2 cellular contexts compared by ENCODE assay signal in the genomic region with DNA sequence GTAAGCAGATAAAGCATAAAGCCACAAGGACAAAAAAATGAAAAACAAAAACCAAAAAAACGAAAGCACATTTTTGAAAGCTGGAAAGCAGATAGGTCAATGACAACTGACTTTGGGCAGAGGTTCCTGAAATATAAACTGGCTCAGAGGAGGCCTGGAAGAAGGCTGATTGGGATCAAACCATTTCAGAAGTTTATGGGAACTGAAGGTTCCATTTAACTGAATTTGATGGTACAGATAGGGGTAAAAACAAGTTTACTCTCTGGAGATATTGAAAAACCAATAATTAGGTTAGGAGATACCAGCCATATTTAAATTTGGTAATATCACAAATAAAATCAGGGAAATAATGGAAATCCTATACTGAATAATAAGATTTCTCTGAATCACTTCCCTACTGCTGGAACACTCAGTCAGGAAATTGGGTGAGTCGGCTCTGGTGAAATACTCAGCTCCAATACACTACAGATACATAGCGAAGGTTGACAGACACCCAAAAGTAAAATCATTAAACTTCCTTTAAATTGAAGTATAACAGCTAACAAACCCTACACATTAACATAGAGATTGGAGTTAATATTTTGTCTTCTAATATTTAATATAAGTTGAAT.
TF ChIP-seq lines count a peak whose summit lies in the region.

No MANE protein-coding gene starts in this region.

TF ChIP-seq in PFSK-1, 5 proteins besides CTCF, POLR2A, EP300 and RAD21 (continued from another document):
- TF ChIP-seq, protein P1, sequence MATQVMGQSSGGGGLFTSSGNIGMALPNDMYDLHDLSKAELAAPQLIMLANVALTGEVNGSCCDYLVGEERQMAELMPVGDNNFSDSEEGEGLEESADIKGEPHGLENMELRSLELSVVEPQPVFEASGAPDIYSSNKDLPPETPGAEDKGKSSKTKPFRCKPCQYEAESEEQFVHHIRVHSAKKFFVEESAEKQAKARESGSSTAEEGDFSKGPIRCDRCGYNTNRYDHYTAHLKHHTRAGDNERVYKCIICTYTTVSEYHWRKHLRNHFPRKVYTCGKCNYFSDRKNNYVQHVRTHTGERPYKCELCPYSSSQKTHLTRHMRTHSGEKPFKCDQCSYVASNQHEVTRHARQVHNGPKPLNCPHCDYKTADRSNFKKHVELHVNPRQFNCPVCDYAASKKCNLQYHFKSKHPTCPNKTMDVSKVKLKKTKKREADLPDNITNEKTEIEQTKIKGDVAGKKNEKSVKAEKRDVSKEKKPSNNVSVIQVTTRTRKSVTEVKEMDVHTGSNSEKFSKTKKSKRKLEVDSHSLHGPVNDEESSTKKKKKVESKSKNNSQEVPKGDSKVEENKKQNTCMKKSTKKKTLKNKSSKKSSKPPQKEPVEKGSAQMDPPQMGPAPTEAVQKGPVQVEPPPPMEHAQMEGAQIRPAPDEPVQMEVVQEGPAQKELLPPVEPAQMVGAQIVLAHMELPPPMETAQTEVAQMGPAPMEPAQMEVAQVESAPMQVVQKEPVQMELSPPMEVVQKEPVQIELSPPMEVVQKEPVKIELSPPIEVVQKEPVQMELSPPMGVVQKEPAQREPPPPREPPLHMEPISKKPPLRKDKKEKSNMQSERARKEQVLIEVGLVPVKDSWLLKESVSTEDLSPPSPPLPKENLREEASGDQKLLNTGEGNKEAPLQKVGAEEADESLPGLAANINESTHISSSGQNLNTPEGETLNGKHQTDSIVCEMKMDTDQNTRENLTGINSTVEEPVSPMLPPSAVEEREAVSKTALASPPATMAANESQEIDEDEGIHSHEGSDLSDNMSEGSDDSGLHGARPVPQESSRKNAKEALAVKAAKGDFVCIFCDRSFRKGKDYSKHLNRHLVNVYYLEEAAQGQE (IDR thresholded peaks at IDR 0.05; ENCODE audit: insufficient read depth in 1 of 2, low read depth in 2 of 2, low read length in 2 of 2) = no peak
- TF ChIP-seq FOXP2 (optimal IDR thresholded peaks at IDR 0.05; ENCODE audit: borderline replicate concordance, extremely low read depth, extremely low read length, insufficient read depth) (no peak), POLR2AphosphoS5 (IDR thresholded peaks at IDR 0.05; ENCODE audit: low read depth, low read length) (no peak)

TF ChIP-seq in HepG2, 621 proteins besides CTCF, POLR2A, EP300 and RAD21 (continued from another document):
- TF ChIP-seq NPAS2 (CRISPR knock-in tag; IDR thresholded peaks at IDR 0.05; ENCODE audit: borderline replicate concordance) = no peak
- TF ChIP-seq TBX3 (IDR thresholded peaks at IDR 0.05; ENCODE audit: borderline replicate concordance) = no peak
- no peak for TF ChIP-seq U2AF1 (optimal IDR thresholded peaks at IDR 0.05; ENCODE audit: low read depth, low read length)
- TF ChIP-seq NBN (conservative IDR thresholded peaks at IDR 0.05) = no peak
- no peak for TF ChIP-seq ZNF589 (CRISPR knock-in tag; conservative IDR thresholded peaks at IDR 0.05)
- no peak for TF ChIP-seq CBX2 (IDR thresholded peaks at IDR 0.05; ENCODE audit: low read depth, low read length)
- TF ChIP-seq CBX2 (CRISPR knock-in tag; IDR thresholded peaks at IDR 0.05; ENCODE audit: low read depth) = no peak
- TF ChIP-seq, protein P2, sequence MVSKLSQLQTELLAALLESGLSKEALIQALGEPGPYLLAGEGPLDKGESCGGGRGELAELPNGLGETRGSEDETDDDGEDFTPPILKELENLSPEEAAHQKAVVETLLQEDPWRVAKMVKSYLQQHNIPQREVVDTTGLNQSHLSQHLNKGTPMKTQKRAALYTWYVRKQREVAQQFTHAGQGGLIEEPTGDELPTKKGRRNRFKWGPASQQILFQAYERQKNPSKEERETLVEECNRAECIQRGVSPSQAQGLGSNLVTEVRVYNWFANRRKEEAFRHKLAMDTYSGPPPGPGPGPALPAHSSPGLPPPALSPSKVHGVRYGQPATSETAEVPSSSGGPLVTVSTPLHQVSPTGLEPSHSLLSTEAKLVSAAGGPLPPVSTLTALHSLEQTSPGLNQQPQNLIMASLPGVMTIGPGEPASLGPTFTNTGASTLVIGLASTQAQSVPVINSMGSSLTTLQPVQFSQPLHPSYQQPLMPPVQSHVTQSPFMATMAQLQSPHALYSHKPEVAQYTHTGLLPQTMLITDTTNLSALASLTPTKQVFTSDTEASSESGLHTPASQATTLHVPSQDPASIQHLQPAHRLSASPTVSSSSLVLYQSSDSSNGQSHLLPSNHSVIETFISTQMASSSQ (IDR thresholded peaks at IDR 0.05; ENCODE audit: low read depth) = no peak
- TF ChIP-seq, protein P2 (CRISPR knock-in tag; IDR thresholded peaks at IDR 0.05; ENCODE audit: borderline replicate concordance) = no peak
- no peak for TF ChIP-seq ZFP82 (CRISPR knock-in tag; IDR thresholded peaks at IDR 0.05; ENCODE audit: borderline replicate concordance)
- no peak for TF ChIP-seq MXD4 (CRISPR knock-in tag; IDR thresholded peaks at IDR 0.05)
- no peak for TF ChIP-seq BHLHE40 (IDR thresholded peaks at IDR 0.05; ENCODE audit: low read length)
- TF ChIP-seq NFYB (CRISPR knock-in tag; IDR thresholded peaks at IDR 0.05) = no peak
- no peak for TF ChIP-seq ZKSCAN8 (CRISPR knock-in tag; IDR thresholded peaks at IDR 0.05; ENCODE audit: borderline replicate concordance)
- no peak for TF ChIP-seq NFE2L2 (IDR thresholded peaks at IDR 0.05; ENCODE audit: low read length)
- TF ChIP-seq ATAD3A (CRISPR knock-in tag; IDR thresholded peaks at IDR 0.05) = no peak
- TF ChIP-seq, protein P3, sequence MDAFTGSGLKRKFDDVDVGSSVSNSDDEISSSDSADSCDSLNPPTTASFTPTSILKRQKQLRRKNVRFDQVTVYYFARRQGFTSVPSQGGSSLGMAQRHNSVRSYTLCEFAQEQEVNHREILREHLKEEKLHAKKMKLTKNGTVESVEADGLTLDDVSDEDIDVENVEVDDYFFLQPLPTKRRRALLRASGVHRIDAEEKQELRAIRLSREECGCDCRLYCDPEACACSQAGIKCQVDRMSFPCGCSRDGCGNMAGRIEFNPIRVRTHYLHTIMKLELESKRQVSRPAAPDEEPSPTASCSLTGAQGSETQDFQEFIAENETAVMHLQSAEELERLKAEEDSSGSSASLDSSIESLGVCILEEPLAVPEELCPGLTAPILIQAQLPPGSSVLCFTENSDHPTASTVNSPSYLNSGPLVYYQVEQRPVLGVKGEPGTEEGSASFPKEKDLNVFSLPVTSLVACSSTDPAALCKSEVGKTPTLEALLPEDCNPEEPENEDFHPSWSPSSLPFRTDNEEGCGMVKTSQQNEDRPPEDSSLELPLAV (CRISPR knock-in tag; conservative IDR thresholded peaks at IDR 0.05; ENCODE audit: low read depth) = no peak
- TF ChIP-seq ZNF891 (CRISPR knock-in tag; IDR thresholded peaks at IDR 0.05) = no peak
